In genomic region chr2:45964226-45964841, GRCh38 we compare ENCODE assay signal across 9 cellular contexts.
DNase-seq lines count a peak whose midpoint lies in the region; ATAC-seq, FAIRE-seq and TF ChIP-seq lines count a peak whose summit lies in the region.
"Had no signal": no experiment of that assay in that cellular context is flagged by ENCODE, and none has a peak within 500 bp of the region (broad histone marks: within the 10 kb centered on the region; RNA-seq: fewer than 3 reads in every experiment).

No MANE protein-coding gene starts in this region.

- in situ Hi-C loops in GM12878 (cut with MboI), result no loop called here

- RAD21 ChIA-PET in GM12878 (lab: Charles Lee; ENCODE audit: unreplicated experiment), result no interaction called here

- H3K4me1 ChIP-seq in BLaER1 (peaks cover 87% of the 10 kb centered on the region), GM12878 (ENCODE audit: control insufficient read depth, insufficient read depth, low read length) (no peaks in the 10 kb centered on the region)

- no peak overlapping the region for H2AFZ ChIP-seq in GM12878 (ENCODE audit: control insufficient read depth, low read depth, low read length)

- 51% methylated on average over 6 of the region's 6 CpGs for WGBS in GM12878 (ENCODE audit: insufficient coverage, insufficient replicate concordance, low lambda C conversion rate, missing lambda C conversion rate)

- CTCF ChIA-PET in GM12878 (lab: Yijun Ruan, JAX), result no interaction called here

- POLR2A ChIA-PET in GM12878 (lab: Charles Lee), result no interaction called here

- H3K9ac ChIP-seq in BLaER1 (peak overlapping the region; percentile 23; the same call in 1 of the 2 replicates), GM12878 (ENCODE audit: control insufficient read depth, insufficient read depth, low read length) (no peak overlapping the region)

- SMC1A ChIA-PET in GM12878 (lab: Charles Lee; ENCODE audit: uncharacterized antibody, unreplicated experiment), result interaction anchor here (1.4 kb wide), 1 partner anchor 86 kb away, joined by 4 read pairs; no protein-coding TSS in a partner anchor

- no peak for TF ChIP-seq EP300 in GM12878 (IDR thresholded peaks at IDR 0.05; ENCODE audit: borderline replicate concordance in 1 of 2, control insufficient read depth in 1 of 2, low read depth in 2 of 2, low read length in 2 of 2)

- H4K20me1 ChIP-seq in BLaER1 (peaks cover 100% of the 10 kb centered on the region), GM12878 (ENCODE audit: control insufficient read depth, insufficient read depth) (no peaks in the 10 kb centered on the region; the same call in 1 of the 2 replicates)

- H3K4me2 ChIP-seq in BLaER1 (peak overlapping the region; percentile 69), GM12878 (ENCODE audit: control insufficient read depth, insufficient read depth) (no peak overlapping the region)

- ATAC-seq in GM12878 (no peak), GM21447 (IDR thresholded peaks at IDR 0.05; ENCODE audit: unreplicated experiment) (no peak)

- TF ChIP-seq CTCF in GM12878 (IDR thresholded peaks at IDR 0.05 in 2 of 3, conservative IDR thresholded peaks at IDR 0.05 in 1 of 3; ENCODE audit: control insufficient read depth in 2 of 3, extremely low read depth in 1 of 3, insufficient read depth in 1 of 3, low read depth in 3 of 3, low read length in 3 of 3), result no peak

- H3K27me3 ChIP-seq in BLaER1 (no peaks in the 10 kb centered on the region), GM12878 (replicated peaks in 1 of 2; ENCODE audit: control insufficient read depth in 2 of 2, insufficient read depth in 2 of 2, low read length in 1 of 2) (no peaks in the 10 kb centered on the region)

- no peak for TF ChIP-seq POLR2A in GM12878 (IDR thresholded peaks at IDR 0.05; ENCODE audit: low read depth, low read length)

- DNase-seq in LHCN-M2 (ENCODE audit: low read depth) (peak; percentile 93), GM12878 (ENCODE audit: low read depth, low spot score) (no peak), kidney tubule cell (ENCODE audit: low spot score) (peak; percentile 98), AML-193 (lab: John Stamatoyannopoulos, UW) (no peak), activated gamma-delta T cell (lab: John Stamatoyannopoulos, UW) (no peak)
- DNase-seq in effector CD4-positive, alpha-beta T cell, result no peak

- no TSS peak for BruUV-seq in GM12878 (replicated peaks; lab: Mats Ljungman, UMichigan)

- intact Hi-C loops in GM12878 (cut with micrococcal nuclease; ENCODE audit: unreplicated experiment), result no loop called here

- H3K9me3 ChIP-seq in BLaER1 (no peaks in the 10 kb centered on the region), GM12878 (replicated peaks; ENCODE audit: control insufficient read depth, insufficient read depth, low read length) (no peaks in the 10 kb centered on the region)
- H3K9me3 ChIP-seq: thoracic aorta had no signal

- no peak for FAIRE-seq in GM12878 (lab: Jason Lieb, UNC)

- H3K79me2 ChIP-seq in GM12878 (ENCODE audit: control insufficient read depth, insufficient read depth, low read length), result no peaks in the 10 kb centered on the region; the same call in 1 of the 2 replicates

- H3K4me3 ChIP-seq in BLaER1, result no peak overlapping the region
- H3K4me3 ChIP-seq in GM12878, result no peak overlapping the region
- H3K4me3 ChIP-seq: thoracic aorta had no signal

- H3K27ac ChIP-seq in BLaER1 (no peak overlapping the region), GM12878 (ENCODE audit: control insufficient read depth, insufficient read depth) (no peak overlapping the region)

- H3K36me3 ChIP-seq in BLaER1 (peaks cover 25% of the 10 kb centered on the region; the same call in 1 of the 2 replicates), GM12878 (ENCODE audit: control insufficient read depth in 2 of 2, insufficient read depth in 2 of 2, low read length in 1 of 2) (no peaks in the 10 kb centered on the region; a peak in 1 of 4 replicates)
- H3K36me3 ChIP-seq: thoracic aorta had no signal

- TF ChIP-seq RAD21 in GM12878 (IDR thresholded peaks at IDR 0.05; ENCODE audit: insufficient read depth, low read depth, low read length), result no peak

TF ChIP-seq in GM12878, 131 proteins besides CTCF, POLR2A, EP300 and RAD21:
- TF ChIP-seq REST (IDR thresholded peaks at IDR 0.05; ENCODE audit: low read depth, low read length) (no peak), ZNF24 (IDR thresholded peaks at IDR 0.05) (peak; percentile 63), USF2 (IDR thresholded peaks at IDR 0.05; ENCODE audit: borderline replicate concordance, low read depth, low read length) (no peak), NR2C2 (IDR thresholded peaks at IDR 0.05; ENCODE audit: borderline replicate concordance, control insufficient read depth, insufficient read length, low read depth) (no peak)

Comparison
In these comparisons a context has a peak if more than half of its experiments do, and no peak if none do; other contexts are left out.
1. DNase-seq: peak in LHCN-M2 (single experiment) and kidney tubule cell (single experiment); none in GM12878 (single experiment), AML-193 (0 of 2), effector CD4-positive, alpha-beta T cell (single experiment) and activated gamma-delta T cell (single experiment).